In the genomic region with DNA sequence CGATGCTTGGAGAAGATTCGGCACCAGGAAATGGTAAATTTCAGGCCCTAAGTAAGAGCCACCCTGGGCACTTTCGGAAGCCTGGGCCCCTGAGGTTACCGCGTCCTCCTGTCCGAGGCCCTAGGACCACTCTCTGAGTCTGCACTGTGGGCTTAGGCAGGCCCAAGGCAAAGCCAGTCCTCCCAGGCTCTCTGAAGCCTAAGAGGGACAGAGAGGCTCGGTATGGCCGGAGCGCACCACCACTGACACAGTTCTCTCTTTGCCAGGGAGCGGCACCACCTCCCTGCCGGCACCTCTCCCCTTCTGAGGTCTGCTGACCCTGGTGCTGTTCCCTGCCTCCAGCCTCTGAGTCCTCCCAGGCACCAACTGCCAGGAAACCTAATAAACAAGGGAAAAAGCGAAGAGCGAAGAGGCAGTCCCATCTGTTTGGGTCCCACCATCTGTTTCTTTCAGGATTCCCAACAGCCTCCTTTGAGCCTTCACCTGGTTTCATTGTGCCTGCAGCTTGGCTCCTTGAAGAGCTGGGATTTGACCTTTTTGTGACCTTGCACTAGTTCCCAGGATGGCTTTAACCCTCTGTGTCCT, we compare ENCODE assay signal across 24 cellular contexts. TPM values are rescaled to one million over a fixed set of nuclear protein-coding genes. Genes with fewer than 3 reads are reported as not detected.
"Had no signal": no experiment of that assay in that cellular context is flagged by ENCODE, and none has a peak within 500 bp of the region (broad histone marks: within the 10 kb centered on the region; RNA-seq: fewer than 3 reads in every experiment).

No MANE protein-coding gene starts in this region.

- H3K27me3 ChIP-seq: right atrium auricular region had no signal

- H3K4me3 ChIP-seq: coronary artery, right atrium auricular region, skin epidermis, thoracic aorta, upper lobe of left lung had no signal

- DNase-seq: activated CD4-positive, alpha-beta T cell treated with anti-CD3 and anti-CD28 coated beads, Interleukin-2, amount 10 ng/mL, durations not matched to agents 7 days and 5 days; activated CD8-positive, alpha-beta T cell treated with anti-CD3 and anti-CD28 coated beads, Interleukin-2, amount 10 ng/mL, durations not matched to agents 7 days and 5 days; activated naive CD4-positive, alpha-beta T cell treated with anti-CD3 and anti-CD28 coated beads, Interleukin-2, amount 10 ng/mL, durations not matched to agents 7 days and 5 days; activated naive CD8-positive, alpha-beta T cell treated with anti-CD3 and anti-CD28 coated beads, Interleukin-2, amount 50 U/mL, for 24 hours; activated T-cell treated with anti-CD3 and anti-CD28 coated beads, Interleukin-2, amount 50 U/mL, for 24 hours; anterior cingulate cortex; erythroblast; foreskin melanocyte; kidney; occipital lobe; stimulated activated CD4-positive, alpha-beta T cell treated with anti-CD3 and anti-CD28 coated beads, Interleukin-15, amount 100 ng/mL, for 24 hours; stimulated activated CD4-positive, alpha-beta T cell treated with anti-CD3 and anti-CD28 coated beads, Interleukin-2, amount 100 ng/mL, for 48 hours; T1000; upper lobe of left lung had no signal

- H3K27ac ChIP-seq: coronary artery, right atrium auricular region, skin epidermis, thoracic aorta had no signal

- H3K9me3 ChIP-seq: thoracic aorta had no signal

- H3K36me3 ChIP-seq: right atrium auricular region, thoracic aorta, upper lobe of left lung had no signal

- ATAC-seq: activated CD4-positive, CD25-positive, alpha-beta regulatory T cell treated with anti-CD3 and anti-CD28 coated beads, Interleukin-2, amount 50 U/mL, for 24 hours; activated CD8-positive, alpha-beta T cell treated with anti-CD3 and anti-CD28 coated beads, Interleukin-2, amount 10 ng/mL, durations not matched to agents 7 days and 5 days; activated naive CD8-positive, alpha-beta T cell treated with anti-CD3 and anti-CD28 coated beads, Interleukin-2, amount 50 U/mL, for 24 hours; left lobe of liver; natural killer cell treated with Interleukin-12 subunit alpha and Interleukin-12 subunit beta and Interleukin-15 and Interleukin-18, amount 100 ng/mL, for 72 hours had no signal

RNA-seq across cellular contexts. Expression of gene VWA5B1, which starts 57.7 kb away (rescaled TPM):
- total RNA-seq: activated CD8-positive, alpha-beta T cell treated with anti-CD3 and anti-CD28 coated beads, Interleukin-2, amount 10 ng/mL, durations not matched to agents 7 days and 5 days; activated T-helper 2 cell treated with anti-CD3 and anti-CD28 coated beads, Interferon-gamma antibody, Interleukin-2, Interleukin-4, amounts not matched to agents 10 μg/mL and 5 μg/mL and 100 μg/mL, durations not matched to agents 14 hours and 24 hours and 36 hours; left lobe of liver; lung microvascular endothelial cell; natural killer cell treated with Interleukin-12 subunit alpha and Interleukin-12 subunit beta and Interleukin-15 and Interleukin-18, amount 100 ng/mL, for 72 hours; T-helper 1 cell treated with Interleukin-12 subunit alpha and Interleukin-12 subunit beta and Interleukin-4 antibody, amounts not matched to agents 30 ng/mL and 1 ng/mL, for 36 hours; thoracic aorta had no signal
